Comparison of ENCODE assay signal across 9 cellular contexts in genomic region chr4:83075696-83076095, GRCh38. TPM values are rescaled to one million over a fixed set of nuclear protein-coding genes. Genes with fewer than 3 reads are reported as not detected.
DNase-seq lines count a peak whose midpoint lies in the region; ATAC-seq, FAIRE-seq and TF ChIP-seq lines count a peak whose summit lies in the region.
"Had no signal": no experiment of that assay in that cellular context is flagged by ENCODE, and none has a peak within 500 bp of the region (broad histone marks: within the 10 kb centered on the region; RNA-seq: fewer than 3 reads in every experiment).

No MANE protein-coding gene starts in this region.

- no peak for TF ChIP-seq CTCF in uterus (IDR thresholded peaks at IDR 0.05)

- no peaks in the 10 kb centered on the region for H3K9me3 Mint-ChIP-seq in stimulated activated naive CD8-positive, alpha-beta T cell treated with anti-CD3 and anti-CD28 coated beads, Interleukin-15, amount 100 ng/mL, for 72 hours

- no peaks in the 10 kb centered on the region for H3K9me3 ChIP-seq in uterus

- no peak for FAIRE-seq in HTR-8/SVneo (lab: Jason Lieb, UNC)

- peak overlapping the region; percentile 54 to 86 for H3K27ac ChIP-seq in uterus

- no peak for TF ChIP-seq POLR2A in uterus (IDR thresholded peaks at IDR 0.05)

- intact Hi-C loops in uterus (cut with DNase I; ENCODE audit: low total_unique reads): loop anchor here (10.0 kb wide), 1 partner anchor 209 kb away; the partner anchor contains the start of gene COQ2

- peaks cover 8% of the 10 kb centered on the region for H3K4me1 Mint-ChIP-seq in stimulated activated naive CD8-positive, alpha-beta T cell treated with anti-CD3 and anti-CD28 coated beads, Interleukin-15, amount 100 ng/mL, for 72 hours

- no peaks in the 10 kb centered on the region for H3K27me3 Mint-ChIP-seq in stimulated activated naive CD8-positive, alpha-beta T cell treated with anti-CD3 and anti-CD28 coated beads, Interleukin-15, amount 100 ng/mL, for 72 hours

- H3K4me3 ChIP-seq in uterus: no peak overlapping the region

- no peak overlapping the region for H3K27ac Mint-ChIP-seq in stimulated activated naive CD8-positive, alpha-beta T cell treated with anti-CD3 and anti-CD28 coated beads, Interleukin-15, amount 100 ng/mL, for 72 hours

- no peaks in the 10 kb centered on the region for H3K27me3 ChIP-seq in uterus

- no peaks in the 10 kb centered on the region for H3K36me3 ChIP-seq in uterus

- H3K4me3 Mint-ChIP-seq in stimulated activated naive CD8-positive, alpha-beta T cell treated with anti-CD3 and anti-CD28 coated beads, Interleukin-15, amount 100 ng/mL, for 72 hours: no peak overlapping the region

- ATAC-seq in stimulated activated naive CD8-positive, alpha-beta T cell treated with anti-CD3 and anti-CD28 coated beads, Interleukin-15, amount 100 ng/mL, for 72 hours: no peak

- DNase-seq in HTR-8/SVneo (ENCODE audit: insufficient read length, low spot score) (peak; percentile 65), astrocyte of the hippocampus (ENCODE audit: low read depth, low spot score) (peak; percentile 63), kidney tubule cell (ENCODE audit: low spot score) (peak; percentile 16), uterus (peak in 1 of 2 donors; percentile 18), NCI-H345 treated with DMSO at 0.1 percent for 48 hours (lab: John Stamatoyannopoulos, UW; ENCODE audit: unreplicated experiment) (no peak)
- DNase-seq in stimulated activated naive CD8-positive, alpha-beta T cell treated with anti-CD3 and anti-CD28 coated beads, Interleukin-15, amount 100 ng/mL, for 72 hours: no peak
- DNase-seq in activated effector memory CD4-positive, alpha-beta T cell treated with anti-CD3 and anti-CD28 coated beads, Interleukin-2, amount 50 U/mL, for 16 hours: no peak
- DNase-seq: MM.1S; stimulated activated CD4-positive, alpha-beta T cell treated with anti-CD3 and anti-CD28 coated beads, Interleukin-2, amount 100 ng/mL, for 24 hours had no signal

- H3K4me1 ChIP-seq in uterus: peaks cover 0 to 8% of the 10 kb centered on the region in 2 donors

RNA-seq across cellular contexts. Expression of gene PLAC8, which starts 38.8 kb away (rescaled TPM):
- 1 to 10 TPM in 2 of 4 donors, under 1 TPM in 1, not detected in 1; 0.51 to 6.3 (median 2.6) TPM for total RNA-seq in uterus

RNA-seq across cellular contexts. Expression of gene COPS4, which starts 40.7 kb away (rescaled TPM):
- total RNA-seq in uterus: 100 to 1,000 TPM in 1 of 4 donors, 10 to 100 TPM in 3; 21.3 to 113 (median 73.3) TPM

Comparison
In these comparisons a context has a peak if more than half of its experiments do, and no peak if none do; other contexts are left out.
1. DNase-seq: peak in HTR-8/SVneo (single experiment), astrocyte of the hippocampus (single experiment) and kidney tubule cell (single experiment); none in stimulated activated naive CD8-positive, alpha-beta T cell treated with anti-CD3 and anti-CD28 coated beads, Interleukin-15, amount 100 ng/mL, for 72 hours (0 of 2), NCI-H345 treated with DMSO at 0.1 percent for 48 hours (single experiment) and activated effector memory CD4-positive, alpha-beta T cell treated with anti-CD3 and anti-CD28 coated beads, Interleukin-2, amount 50 U/mL, for 16 hours (single experiment).